8 cellular contexts compared by ENCODE assay signal in genomic region chr11:117985953-117986887, GRCh38.
DNase-seq lines count a peak whose midpoint lies in the region; ATAC-seq lines count a peak whose summit lies in the region.

IL10RA (plus strand) TSS chr11:117986394; CDS start chr11:117986468, 74 bp downstream.

- H3K36me3 Mint-ChIP-seq in T-helper 2 cell treated with Interferon-gamma antibody and Interleukin-4, amounts not matched to agents 5 μg/mL and 100 μg/mL, for 36 hours (ENCODE audit: low read depth), result peaks cover 77% of the 10 kb centered on the region

- no peaks in the 10 kb centered on the region for H3K27me3 Mint-ChIP-seq in T-helper 2 cell treated with Interferon-gamma antibody and Interleukin-4, amounts not matched to agents 5 μg/mL and 100 μg/mL, for 36 hours (ENCODE audit: low read depth)

- peak; percentile 82 for ATAC-seq in GM21515 (IDR thresholded peaks at IDR 0.05; ENCODE audit: unreplicated experiment)

- peaks cover 44% of the 10 kb centered on the region for H3K4me1 Mint-ChIP-seq in T-helper 2 cell treated with Interferon-gamma antibody and Interleukin-4, amounts not matched to agents 5 μg/mL and 100 μg/mL, for 36 hours (ENCODE audit: low read depth)

- peak within 1 kb of the TSS; percentile 87 for H3K4me3 Mint-ChIP-seq in T-helper 2 cell treated with Interferon-gamma antibody and Interleukin-4, amounts not matched to agents 5 μg/mL and 100 μg/mL, for 36 hours

- peak; percentile 92 for DNase-seq in ELF-1 (ENCODE audit: low read depth, low spot score)
- peak; percentile 69 for DNase-seq in KG1 (lab: John Stamatoyannopoulos, UW)
- DNase-seq in T-helper 2 cell treated with Interferon-gamma antibody and Interleukin-4, amounts not matched to agents 5 μg/mL and 100 μg/mL, for 36 hours (ENCODE audit: low spot score), result peak; percentile 91
- DNase-seq in astrocyte of the hippocampus (ENCODE audit: low read depth, low spot score), result peak; percentile 86
- peak; percentile 99 for DNase-seq in iPS-NIHi11 (ENCODE audit: low spot score)
- DNase-seq in NCI-H1694 treated with DMSO at 0.1 percent for 48 hours (lab: John Stamatoyannopoulos, UW), result no peak

- no peaks in the 10 kb centered on the region for H3K9me3 Mint-ChIP-seq in T-helper 2 cell treated with Interferon-gamma antibody and Interleukin-4, amounts not matched to agents 5 μg/mL and 100 μg/mL, for 36 hours

- H3K4me3 ChIP-seq in skin epidermis, result peak within 1 kb of the TSS; percentile 44 to 65 (median 55)

- peak within 1 kb of the TSS; percentile 84 for H3K27ac Mint-ChIP-seq in T-helper 2 cell treated with Interferon-gamma antibody and Interleukin-4, amounts not matched to agents 5 μg/mL and 100 μg/mL, for 36 hours

- H3K27ac ChIP-seq in skin epidermis, result peak within 1 kb of the TSS; percentile 44 to 99 (median 85)
